8 cellular contexts compared by ENCODE assay signal in genomic region chr9:92963831-92964606, GRCh38. TPM values are rescaled to one million over a fixed set of nuclear protein-coding genes. Genes with fewer than 3 reads are reported as not detected.
DNase-seq lines count a peak whose midpoint lies in the region; ATAC-seq and TF ChIP-seq lines count a peak whose summit lies in the region.

No MANE protein-coding gene starts in this region.

- TF ChIP-seq POLR2A in GM18526 (IDR thresholded peaks at IDR 0.05; ENCODE audit: extremely low read depth, insufficient read length), result peak; percentile 19

- peaks cover 56% of the 10 kb centered on the region for H3K4me1 Mint-ChIP-seq in activated naive CD4-positive, alpha-beta T cell treated with anti-CD3 and anti-CD28 coated beads for 36 hours (ENCODE audit: low read depth)

- TF ChIP-seq CTCF in thoracic aorta (IDR thresholded peaks at IDR 0.05), result no peak

- H3K4me1 ChIP-seq in thoracic aorta (ENCODE audit: control insufficient read depth in 1 of 2, low read depth in 2 of 2), result no peaks in the 10 kb centered on the region

- ATAC-seq in HG02943 (IDR thresholded peaks at IDR 0.05; ENCODE audit: low read depth, unreplicated experiment) (peak; percentile 72), thoracic aorta (ENCODE audit: insufficient number of reproducible peaks, low FRiP score, low read depth) (no peak)

- peak overlapping the region; percentile 62 for H3K4me3 ChIP-seq in thoracic aorta

- CTCF ChIA-PET in activated naive CD4-positive, alpha-beta T cell treated with anti-CD3 and anti-CD28 coated beads for 36 hours (lab: Charles Lee), result interaction anchor here (1.5 to 1.8 kb wide), 2 partner anchors 10 to 143 kb away, joined by 7 to 8 read pairs; no protein-coding TSS in a partner anchor

- no peaks in the 10 kb centered on the region for H3K9me3 ChIP-seq in thoracic aorta

- no peaks in the 10 kb centered on the region for H3K27me3 ChIP-seq in thoracic aorta (replicated peaks; ENCODE audit: insufficient read depth)

- H3K27me3 Mint-ChIP-seq in activated naive CD4-positive, alpha-beta T cell treated with anti-CD3 and anti-CD28 coated beads for 36 hours (ENCODE audit: low read depth), result no peaks in the 10 kb centered on the region

- peaks cover 13% of the 10 kb centered on the region for H3K9me3 Mint-ChIP-seq in activated naive CD4-positive, alpha-beta T cell treated with anti-CD3 and anti-CD28 coated beads for 36 hours

- H3K36me3 ChIP-seq in thoracic aorta, result no peaks in the 10 kb centered on the region

- peaks cover 54% of the 10 kb centered on the region for H3K36me3 Mint-ChIP-seq in activated naive CD4-positive, alpha-beta T cell treated with anti-CD3 and anti-CD28 coated beads for 36 hours (ENCODE audit: low read depth)

- DNase-seq in SIG-M5 (lab: John Stamatoyannopoulos, UW) (peak; percentile 69), mucosa of gallbladder (ENCODE audit: low spot score) (peak; percentile 46), thoracic aorta (ENCODE audit: low spot score) (no peak), SW 1271 (lab: John Stamatoyannopoulos, UW) (no peak), NCI-H510A (lab: John Stamatoyannopoulos, UW) (no peak)
- DNase-seq in activated naive CD4-positive, alpha-beta T cell treated with anti-CD3 and anti-CD28 coated beads for 36 hours, result peak; percentile 86

- peak overlapping the region in 1 of 2 donors; percentile 25 for H3K27ac ChIP-seq in thoracic aorta

- intact Hi-C loops in activated naive CD4-positive, alpha-beta T cell treated with anti-CD3 and anti-CD28 coated beads for 36 hours (cut with micrococcal nuclease), result loop anchor here (1.0 to 2.0 kb wide), 5 partner anchors 10 to 182 kb away; no protein-coding TSS in a partner anchor

- peak overlapping the region; percentile 100 for H3K27ac Mint-ChIP-seq in activated naive CD4-positive, alpha-beta T cell treated with anti-CD3 and anti-CD28 coated beads for 36 hours

- peak overlapping the region; percentile 99 for H3K4me3 Mint-ChIP-seq in activated naive CD4-positive, alpha-beta T cell treated with anti-CD3 and anti-CD28 coated beads for 36 hours

RNA-seq across cellular contexts. Expression of gene FGD3, which starts 16.7 kb away (rescaled TPM):
- total RNA-seq in activated naive CD4-positive, alpha-beta T cell treated with anti-CD3 and anti-CD28 coated beads for 36 hours, result 10 to 100 TPM; 57.7 to 58.8 TPM
- total RNA-seq in mucosa of gallbladder, result 8.2 TPM
- 10 to 100 TPM in 1 of 2 donors, 1 to 10 TPM in 1; 9.9 to 13.7 TPM for total RNA-seq in thoracic aorta

Comparison
In these comparisons a context has a peak if more than half of its experiments do, and no peak if none do; other contexts are left out.
1. DNase-seq: peak in SIG-M5 (single experiment), activated naive CD4-positive, alpha-beta T cell treated with anti-CD3 and anti-CD28 coated beads for 36 hours (single experiment) and mucosa of gallbladder (single experiment); none in thoracic aorta (single experiment), SW 1271 (0 of 2) and NCI-H510A (single experiment).